Comparison of ENCODE assay signal across 15 cellular contexts in the genomic region with DNA sequence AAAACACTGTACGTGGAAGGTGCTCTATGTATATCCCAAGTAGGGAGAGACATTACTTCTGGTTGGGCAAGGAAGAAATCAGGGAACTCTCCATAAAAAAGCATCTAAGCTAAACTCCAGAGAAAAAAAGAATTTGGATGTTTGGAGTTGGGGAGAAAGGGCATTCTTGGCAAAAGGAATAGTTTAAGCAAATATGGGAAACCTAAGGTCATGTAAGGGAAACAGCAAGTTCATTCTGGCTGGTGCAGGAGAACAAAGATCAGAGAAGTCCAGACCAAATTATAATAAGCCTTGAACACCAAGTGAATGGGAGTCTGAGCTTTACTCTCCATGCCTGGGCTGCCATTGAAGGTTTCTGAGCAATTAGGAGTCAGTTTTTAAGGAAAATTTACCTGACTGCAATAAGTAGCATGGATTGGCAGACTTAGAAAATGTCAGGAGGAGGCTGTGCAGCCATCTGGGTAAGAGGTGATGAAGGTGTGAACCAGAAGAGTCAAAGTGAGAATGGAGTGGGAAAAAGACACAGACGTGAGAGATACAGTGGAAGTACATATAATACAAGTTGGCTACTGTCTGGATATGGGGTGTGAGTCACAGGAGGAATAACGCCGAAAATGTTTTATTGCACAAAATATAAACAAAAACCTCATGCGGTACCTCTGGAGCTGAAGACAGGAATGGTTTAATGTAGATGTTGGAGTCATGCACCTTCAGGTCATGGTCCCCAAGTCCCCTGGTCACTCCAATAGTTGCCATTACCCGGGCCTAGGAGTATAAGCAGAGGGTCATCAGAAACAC.
A peak's percentile ranks its signal among the peaks of the same experiment; 100 is the strongest.
DNase-seq lines count a peak whose midpoint lies in the region; ATAC-seq and TF ChIP-seq lines count a peak whose summit lies in the region.
"Had no signal": no experiment of that assay in that cellular context is flagged by ENCODE, and none has a peak within 500 bp of the region (broad histone marks: within the 10 kb centered on the region; RNA-seq: fewer than 3 reads in every experiment).

No MANE protein-coding gene starts in this region.

- H3K4me3 ChIP-seq in ACC112 (ENCODE audit: low read depth, low read length) = no peak overlapping the region
- H3K4me3 ChIP-seq in cardiac fibroblast (replicated peaks in 1 of 2; ENCODE audit: low read depth in 2 of 2, low read length in 2 of 2) = no peak overlapping the region
- no peak overlapping the region for H3K4me3 ChIP-seq in right lobe of liver
- H3K4me3 ChIP-seq: GM23248 had no signal

- ATAC-seq in right lobe of liver = peak; percentile 30 to 96 (median 86)

- DNase-seq in HCEC 1CT (peak; percentile 63), cardiac fibroblast (ENCODE audit: low read depth in 2 of 2) (peak; percentile 10 to 51), right lobe of liver (no peak), NCI-H226 (no peak), NCI-H526 treated with DMSO at 0.1 percent for 48 hours (lab: John Stamatoyannopoulos, UW) (no peak), HEK293T (ENCODE audit: extremely low spot score) (no peak)
- DNase-seq: AML-193; GM23248; KG1; NCI-H1105; NCI-H1694 treated with DMSO at 0.1 percent for 48 hours; NCI-H2107; NK-92 treated with Interleukin-12 subunit alpha and Interleukin-12 subunit beta, amount 100 ng/mL, for 24 hours; SIG-M5 had no signal

- intact Hi-C loops in right lobe of liver (cut with DNase I) = no loop called here

- H3K4me1 ChIP-seq in ACC112 (ENCODE audit: control insufficient read depth, insufficient read depth, low read length, unreplicated experiment) (peaks cover 33% of the 10 kb centered on the region), right lobe of liver (peaks cover 0 to 12% (median 3%) of the 10 kb centered on the region in 4 donors)

- WGBS in right lobe of liver (ENCODE audit: insufficient coverage, low coverage, low lambda C conversion rate, missing lambda C conversion rate) = 84% methylated on average over 6 of the region's 6 CpGs

- H3K79me2 ChIP-seq in ACC112 (ENCODE audit: control insufficient read depth, insufficient read depth, low read length, unreplicated experiment) = no peaks in the 10 kb centered on the region

- no peak overlapping the region for H3K27ac ChIP-seq in ACC112 (ENCODE audit: low read depth, low read length)
- peak overlapping the region in 1 of 3 donors; percentile 50 for H3K27ac ChIP-seq in right lobe of liver
- H3K27ac ChIP-seq: GM23248 had no signal

- POLR2A ChIA-PET in HEK293T (lab: Yijun Ruan, JAX) = no interaction called here

- TF ChIP-seq CTCF in cardiac fibroblast (IDR thresholded peaks at IDR 0.05; ENCODE audit: low read depth, low read length) = no peak
- TF ChIP-seq CTCF in right lobe of liver (IDR thresholded peaks at IDR 0.05) = no peak

- CTCF ChIA-PET in HEK293T (lab: Yijun Ruan, JAX) = no interaction called here

- H3K36me3 ChIP-seq in ACC112 (ENCODE audit: insufficient read depth, low read length) (no peaks in the 10 kb centered on the region), right lobe of liver (no peaks in the 10 kb centered on the region)

- TF ChIP-seq POLR2A in right lobe of liver (IDR thresholded peaks at IDR 0.05) = no peak

- H3K27me3 ChIP-seq in ACC112 (ENCODE audit: insufficient read depth, low read length) = no peaks in the 10 kb centered on the region
- no peaks in the 10 kb centered on the region for H3K27me3 ChIP-seq in right lobe of liver

- H2AFZ ChIP-seq in ACC112 (ENCODE audit: low read length, unreplicated experiment) = peak overlapping the region; percentile 40
- H2AFZ ChIP-seq: GM23248 had no signal

- no peaks in the 10 kb centered on the region for H3K9me3 ChIP-seq in right lobe of liver

TF ChIP-seq in HEK293T, 16 proteins besides CTCF, POLR2A, EP300 and RAD21:
- no peak for TF ChIP-seq SP1 (IDR thresholded peaks at IDR 0.05)
TF ChIP-seq in HEK293T: peak in this region for 0.

Comparison
In these comparisons a context has a peak if more than half of its experiments do, and no peak if none do; other contexts are left out.
1. DNase-seq: peak in HCEC 1CT (single experiment) and cardiac fibroblast (2 of 2); none in right lobe of liver (0 of 3), NCI-H226 (single experiment), NCI-H526 treated with DMSO at 0.1 percent for 48 hours (single experiment) and HEK293T (single experiment).